ENCODE assay signal across 15 cellular contexts in the genomic region with DNA sequence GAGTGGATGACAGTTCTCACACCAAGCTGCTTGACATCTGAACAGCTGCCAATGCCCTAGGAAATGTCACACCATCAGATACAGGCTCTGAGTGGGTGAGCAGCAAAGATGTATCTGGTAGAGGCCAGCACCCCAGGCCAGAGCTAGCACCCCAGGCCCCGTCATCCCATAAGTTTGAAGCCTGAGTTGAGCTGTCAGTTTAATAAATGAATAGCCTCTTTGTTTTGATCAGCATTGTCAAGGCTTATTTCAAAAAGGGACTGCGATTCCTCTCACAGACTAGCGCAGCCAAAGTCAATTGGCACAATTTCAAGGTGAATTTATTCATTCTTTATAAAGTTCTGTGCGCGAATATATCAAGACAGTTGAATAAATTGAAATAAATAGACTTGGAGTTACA.
A peak's percentile ranks its signal among the peaks of the same experiment; 100 is the strongest.
DNase-seq lines count a peak whose midpoint lies in the region; ATAC-seq and TF ChIP-seq lines count a peak whose summit lies in the region.
"Had no signal": no experiment of that assay in that cellular context is flagged by ENCODE, and none has a peak within 500 bp of the region (broad histone marks: within the 10 kb centered on the region; RNA-seq: fewer than 3 reads in every experiment).

No MANE protein-coding gene starts in this region.

- no peak overlapping the region for H2AK5ac ChIP-seq in mesenchymal stem cell (ENCODE audit: low read length, severe bottlenecking)

- H2BK15ac ChIP-seq in mesenchymal stem cell (ENCODE audit: low read depth, poor library complexity, severe bottlenecking), result no peak overlapping the region

- no peaks in the 10 kb centered on the region for H3K36me3 ChIP-seq in BE2C
- no peaks in the 10 kb centered on the region for H3K36me3 ChIP-seq in mesenchymal stem cell (ENCODE audit: control insufficient read depth in 1 of 2, insufficient read depth in 2 of 2, low read depth in 1 of 2, low read length in 2 of 2)
- H3K36me3 ChIP-seq: BLaER1 had no signal

- CTCF ChIA-PET in activated CD4-positive, alpha-beta T cell treated with anti-CD3 and anti-CD28 coated beads, Interleukin-2, amount 10 ng/mL, durations not matched to agents 7 days and 5 days (lab: Charles Lee), result no interaction called here

- no peak overlapping the region for H3K27ac Mint-ChIP-seq in activated CD4-positive, alpha-beta T cell treated with anti-CD3 and anti-CD28 coated beads, Interleukin-2, amount 10 ng/mL, durations not matched to agents 7 days and 5 days
- H3K27ac Mint-ChIP-seq: CD14-positive monocyte; CD4-positive, alpha-beta memory T cell; H9 had no signal

- no peak for ATAC-seq in HG02973 (IDR thresholded peaks at IDR 0.05; ENCODE audit: unreplicated experiment)

- H3K9ac ChIP-seq in mesenchymal stem cell (ENCODE audit: low read length), result no peak overlapping the region
- H3K9ac ChIP-seq: BLaER1 had no signal

- no peak overlapping the region for H3K18ac ChIP-seq in mesenchymal stem cell (ENCODE audit: low read depth in 1 of 2, low read length in 2 of 2)

- no peak overlapping the region for H2BK5ac ChIP-seq in mesenchymal stem cell (ENCODE audit: low read depth, low read length, poor library complexity, severe bottlenecking)

- H3K9me3 Mint-ChIP-seq in activated CD4-positive, alpha-beta T cell treated with anti-CD3 and anti-CD28 coated beads, Interleukin-2, amount 10 ng/mL, durations not matched to agents 7 days and 5 days, result peaks cover 2% of the 10 kb centered on the region

- POLR2A ChIA-PET in activated CD4-positive, alpha-beta T cell treated with anti-CD3 and anti-CD28 coated beads, Interleukin-2, amount 10 ng/mL, durations not matched to agents 7 days and 5 days (lab: Charles Lee), result no interaction called here

- no peak overlapping the region for H4K8ac ChIP-seq in mesenchymal stem cell (ENCODE audit: low read length)

- H4K91ac ChIP-seq in mesenchymal stem cell (ENCODE audit: low read length), result peak overlapping the region; percentile 61

- TF ChIP-seq CTCF in BE2C (IDR thresholded peaks at IDR 0.05; ENCODE audit: low read depth, low read length), result no peak

- 96% methylated on average over 3 of the region's 5 CpGs for WGBS in mesenchymal stem cell

- no peaks in the 10 kb centered on the region for H3K36me3 Mint-ChIP-seq in activated CD4-positive, alpha-beta T cell treated with anti-CD3 and anti-CD28 coated beads, Interleukin-2, amount 10 ng/mL, durations not matched to agents 7 days and 5 days (ENCODE audit: low read depth)
- H3K36me3 Mint-ChIP-seq: CD14-positive monocyte; CD4-positive, alpha-beta memory T cell had no signal

- H2BK120ac ChIP-seq in mesenchymal stem cell (ENCODE audit: low read depth, low read length), result no peak overlapping the region

- H2BK12ac ChIP-seq in mesenchymal stem cell (ENCODE audit: low read length in 2 of 2), result no peak overlapping the region

- no peak overlapping the region for H3K4me2 ChIP-seq in mesenchymal stem cell (ENCODE audit: low read length, poor library complexity, severe bottlenecking)
- H3K4me2 ChIP-seq: BLaER1 had no signal

- H3K27ac ChIP-seq in mesenchymal stem cell (ENCODE audit: low read length, poor library complexity, severe bottlenecking), result no peak overlapping the region
- H3K27ac ChIP-seq: BLaER1, HL-60 had no signal

- H3K9me3 ChIP-seq in BE2C (no peaks in the 10 kb centered on the region), mesenchymal stem cell (ENCODE audit: control insufficient read depth, low read length) (no peaks in the 10 kb centered on the region)
- H3K9me3 ChIP-seq: BLaER1 had no signal

- H3K23ac ChIP-seq in mesenchymal stem cell (ENCODE audit: low read length in 2 of 2), result no peak overlapping the region

- H3K4me3 ChIP-seq in BE2C (ENCODE audit: low read depth, low read length) (no peak overlapping the region), mesenchymal stem cell (ENCODE audit: insufficient read depth in 1 of 2, low read depth in 1 of 2, low read length in 2 of 2) (no peak overlapping the region)
- H3K4me3 ChIP-seq: BLaER1 had no signal

- no peaks in the 10 kb centered on the region for H3K4me1 Mint-ChIP-seq in activated CD4-positive, alpha-beta T cell treated with anti-CD3 and anti-CD28 coated beads, Interleukin-2, amount 10 ng/mL, durations not matched to agents 7 days and 5 days
- H3K4me1 Mint-ChIP-seq: CD14-positive monocyte; CD4-positive, alpha-beta memory T cell had no signal

- no peak overlapping the region for H3K14ac ChIP-seq in mesenchymal stem cell (ENCODE audit: low read length in 2 of 2)

- H3K4me1 ChIP-seq in BE2C, result no peaks in the 10 kb centered on the region; the same call in 1 of the 2 replicates
- H3K4me1 ChIP-seq in mesenchymal stem cell (ENCODE audit: control insufficient read depth, insufficient read depth, low read depth, low read length), result no peaks in the 10 kb centered on the region
- H3K4me1 ChIP-seq: BLaER1 had no signal

- H3K4ac ChIP-seq in mesenchymal stem cell (ENCODE audit: low read depth in 1 of 2, low read length in 2 of 2), result no peak overlapping the region

- H3K79me1 ChIP-seq in mesenchymal stem cell (replicated peaks; ENCODE audit: low read length, poor library complexity, severe bottlenecking), result no peaks in the 10 kb centered on the region

- no peak overlapping the region for H3K4me3 Mint-ChIP-seq in activated CD4-positive, alpha-beta T cell treated with anti-CD3 and anti-CD28 coated beads, Interleukin-2, amount 10 ng/mL, durations not matched to agents 7 days and 5 days
- H3K4me3 Mint-ChIP-seq: CD14-positive monocyte; CD4-positive, alpha-beta memory T cell; H9 had no signal

- H2AFZ ChIP-seq in mesenchymal stem cell (ENCODE audit: low read depth, low read length), result no peak overlapping the region

- DNase-seq in BE2C (peak; percentile 8), astrocyte of the hippocampus (ENCODE audit: low read depth, low spot score) (peak; percentile 5), mesenchymal stem cell (no peak), superior temporal gyrus (ENCODE audit: extremely low spot score) (peak; percentile 22), SHP77 (lab: John Stamatoyannopoulos, UW) (no peak)
- DNase-seq in activated CD4-positive, alpha-beta T cell treated with anti-CD3 and anti-CD28 coated beads, Interleukin-2, amount 10 ng/mL, durations not matched to agents 7 days and 5 days, result no peak
- DNase-seq: ACHN; CD4-positive, alpha-beta memory T cell; DMS79 treated with DMSO at 0.1 percent for 48 hours; GF-D8; H9 had no signal

- H3K27me3 Mint-ChIP-seq in activated CD4-positive, alpha-beta T cell treated with anti-CD3 and anti-CD28 coated beads, Interleukin-2, amount 10 ng/mL, durations not matched to agents 7 days and 5 days, result no peaks in the 10 kb centered on the region
- H3K27me3 Mint-ChIP-seq: CD4-positive, alpha-beta memory T cell had no signal

- H3K27me3 ChIP-seq in BE2C (no peaks in the 10 kb centered on the region), mesenchymal stem cell (ENCODE audit: control insufficient read depth in 1 of 2, insufficient read depth in 1 of 2, low read length in 2 of 2) (no peaks in the 10 kb centered on the region)
- H3K27me3 ChIP-seq: BLaER1 had no signal

Comparison
In these comparisons a context has a peak if more than half of its experiments do, and no peak if none do; other contexts are left out.
1. DNase-seq: peak in BE2C (single experiment), astrocyte of the hippocampus (single experiment) and superior temporal gyrus (single experiment); none in mesenchymal stem cell (single experiment), SHP77 (0 of 2) and activated CD4-positive, alpha-beta T cell treated with anti-CD3 and anti-CD28 coated beads, Interleukin-2, amount 10 ng/mL, durations not matched to agents 7 days and 5 days (single experiment).